8 cellular contexts compared by ENCODE assay signal in genomic region chr5:296954-297353, GRCh38. TPM values are rescaled to one million over a fixed set of nuclear protein-coding genes. Genes with fewer than 3 reads are reported as not detected.
DNase-seq lines count a peak whose midpoint lies in the region; ATAC-seq and TF ChIP-seq lines count a peak whose summit lies in the region.
"Not testable (repeated sequence)": the region's sequence is repeated elsewhere in the genome, so short reads cannot be mapped to it uniquely, and the experiment has no call there.

No MANE protein-coding gene starts in this region.

- in situ Hi-C loops in IMR-90 (cut with MboI; ENCODE audit: low sequenced_read_pairs); Panc1 (cut with HindIII; ENCODE audit: low pct_unique_long_range_greater_than_20kb, low sequenced_read_pairs): not testable (repeated sequence)

- DNase-seq in IMR-90 (peak; percentile 97), choroid plexus epithelial cell (ENCODE audit: low read depth) (peak; percentile 87), left lung (peak in 1 of 2 donors; percentile 34)
- DNase-seq in Panc1 (ENCODE audit: low read depth, low spot score): not testable (repeated sequence)
- DNase-seq in activated CD4-positive, alpha-beta T cell treated with anti-CD3 and anti-CD28 coated beads for 36 hours: peak; percentile 32

- H3K4ac ChIP-seq in IMR-90 (ENCODE audit: low read depth, low read length): not testable (repeated sequence)

- not testable (repeated sequence) for H2BK20ac ChIP-seq in IMR-90 (ENCODE audit: low read depth, low read length)

- H3K79me1 ChIP-seq in IMR-90 (ENCODE audit: low read depth in 1 of 2, low read length in 2 of 2): peaks cover 12 to 40% of the 10 kb centered on the region in 2 experiments

- not testable (repeated sequence) for H3K36me3 Mint-ChIP-seq in activated CD4-positive, alpha-beta T cell treated with anti-CD3 and anti-CD28 coated beads for 36 hours (ENCODE audit: low read depth); activated naive CD8-positive, alpha-beta T cell
- H3K36me3 Mint-ChIP-seq in stimulated activated memory B cell treated with anti-CD40 and anti-IgM and Interleukin-4, amounts not matched to agents 10 μg/mL and 1 μg/mL and 100 μg/mL, for 72 hours: peaks cover 31% of the 10 kb centered on the region

- peak; percentile 97 for ATAC-seq in IMR-90 (ENCODE audit: low read depth)
- peak; percentile 56 for ATAC-seq in Panc1
- ATAC-seq in activated CD4-positive, alpha-beta T cell treated with anti-CD3 and anti-CD28 coated beads for 36 hours: peak; percentile 89
- peak; percentile 74 for ATAC-seq in left lung
- ATAC-seq in stimulated activated memory B cell treated with anti-CD40 and anti-IgM and Interleukin-4, amounts not matched to agents 10 μg/mL and 1 μg/mL and 100 μg/mL, for 72 hours: peak; percentile 45

- H3K9me1 ChIP-seq in IMR-90 (ENCODE audit: insufficient read depth, low read length): not testable (repeated sequence)

- H3K27ac ChIP-seq in BLaER1 treated with 17β-estradiol and CSF1 and Interleukin-3, amounts not matched to agents 10 nM and 100 nM; IMR-90 (ENCODE audit: insufficient read depth, low read length); Panc1 (ENCODE audit: low read length); left lung: not testable (repeated sequence)

- H3K23ac ChIP-seq in IMR-90 (ENCODE audit: low read depth, low read length): not testable (repeated sequence)

- H3K4me2 ChIP-seq in BLaER1 treated with 17β-estradiol and CSF1 and Interleukin-3, amounts not matched to agents 10 nM and 100 nM: peak overlapping the region; percentile 54 to 76 (median 68)
- not testable (repeated sequence) for H3K4me2 ChIP-seq in IMR-90 (ENCODE audit: low read depth, low read length)

- not testable (repeated sequence) for H2BK120ac ChIP-seq in IMR-90 (ENCODE audit: low read depth, low read length)

- not testable (repeated sequence) for H3K27me3 ChIP-seq in BLaER1 treated with 17β-estradiol and CSF1 and Interleukin-3, amounts not matched to agents 10 nM and 100 nM; IMR-90 (ENCODE audit: control insufficient read depth, insufficient read depth, low read length); Panc1 (ENCODE audit: control insufficient read depth, insufficient read depth, low read length); left lung

- H3K14ac ChIP-seq in IMR-90 (replicated peaks; ENCODE audit: low read depth, low read length): not testable (repeated sequence)

- H4K20me1 ChIP-seq in BLaER1 treated with 17β-estradiol and CSF1 and Interleukin-3, amounts not matched to agents 10 nM and 100 nM: peaks cover 55 to 88% (median 70%) of the 10 kb centered on the region in 11 experiments
- peaks cover 76% of the 10 kb centered on the region for H4K20me1 ChIP-seq in IMR-90 (ENCODE audit: insufficient read depth, low read length)

- not testable (repeated sequence) for H3K4me3 ChIP-seq in BLaER1 treated with 17β-estradiol and CSF1 and Interleukin-3, amounts not matched to agents 10 nM and 100 nM; IMR-90 (ENCODE audit: insufficient read depth, low read depth, low read length); Panc1 (ENCODE audit: low read depth in 2 of 2, low read length in 2 of 2); choroid plexus epithelial cell (ENCODE audit: low read depth, low read length); left lung

- not testable (repeated sequence) for H3K4me3 Mint-ChIP-seq in activated CD4-positive, alpha-beta T cell treated with anti-CD3 and anti-CD28 coated beads for 36 hours; stimulated activated memory B cell treated with anti-CD40 and anti-IgM and Interleukin-4, amounts not matched to agents 10 μg/mL and 1 μg/mL and 100 μg/mL, for 72 hours
- peak overlapping the region; percentile 60 for H3K4me3 Mint-ChIP-seq in activated naive CD8-positive, alpha-beta T cell

- not testable (repeated sequence) for BruUV-seq in IMR-90 (replicated peaks; lab: Mats Ljungman, UMichigan); Panc1 (replicated peaks; lab: Mats Ljungman, UMichigan)

- H4K91ac ChIP-seq in IMR-90 (ENCODE audit: insufficient read depth, low read depth, low read length): not testable (repeated sequence)

- H2AK5ac ChIP-seq in IMR-90 (ENCODE audit: low read depth, low read length): not testable (repeated sequence)

- not testable (repeated sequence) for TF ChIP-seq POLR2A in IMR-90 (IDR thresholded peaks at IDR 0.05; ENCODE audit: low read depth, low read length)

- intact Hi-C loops in IMR-90 (cut with micrococcal nuclease); Panc1 (cut with micrococcal nuclease; ENCODE audit: unreplicated experiment); activated CD4-positive, alpha-beta T cell treated with anti-CD3 and anti-CD28 coated beads for 36 hours (cut with DNase I, micrococcal nuclease); left lung (cut with DNase I): not testable (repeated sequence)

- CTCF ChIA-PET in IMR-90 (lab: Yijun Ruan, JAX); Panc1 (lab: Charles Lee); activated CD4-positive, alpha-beta T cell treated with anti-CD3 and anti-CD28 coated beads for 36 hours (lab: Charles Lee): not testable (repeated sequence)

- not testable (repeated sequence) for H2AFZ ChIP-seq in IMR-90 (replicated peaks; ENCODE audit: low read length, poor library complexity)

- H3K4me1 Mint-ChIP-seq in activated CD4-positive, alpha-beta T cell treated with anti-CD3 and anti-CD28 coated beads for 36 hours: peaks cover 31% of the 10 kb centered on the region
- peaks cover 38% of the 10 kb centered on the region for H3K4me1 Mint-ChIP-seq in activated naive CD8-positive, alpha-beta T cell (ENCODE audit: low read depth)
- peaks cover 30% of the 10 kb centered on the region for H3K4me1 Mint-ChIP-seq in stimulated activated memory B cell treated with anti-CD40 and anti-IgM and Interleukin-4, amounts not matched to agents 10 μg/mL and 1 μg/mL and 100 μg/mL, for 72 hours

- H3K56ac ChIP-seq in IMR-90 (ENCODE audit: extremely low read depth, insufficient read depth, low read length): not testable (repeated sequence)

- not testable (repeated sequence) for H2BK5ac ChIP-seq in IMR-90 (ENCODE audit: low read depth, low read length, poor library complexity, severe bottlenecking)

- not testable (repeated sequence) for H3K9ac ChIP-seq in BLaER1 treated with 17β-estradiol and CSF1 and Interleukin-3, amounts not matched to agents 10 nM and 100 nM; IMR-90 (ENCODE audit: low read depth, low read length)

- POLR2A ChIA-PET in IMR-90 (lab: Charles Lee; ENCODE audit: unreplicated experiment); Panc1 (lab: Charles Lee); activated CD4-positive, alpha-beta T cell treated with anti-CD3 and anti-CD28 coated beads for 36 hours (lab: Charles Lee): not testable (repeated sequence)

- H3K18ac ChIP-seq in IMR-90 (ENCODE audit: low read depth, low read length): not testable (repeated sequence)

- WGBS in IMR-90 (ENCODE audit: extremely low coverage in 2 of 2, insufficient read length in 1 of 2), 2 experiments: no CpG with 5 or more reads among the region's 16 CpGs

- not testable (repeated sequence) for H4K5ac ChIP-seq in IMR-90 (ENCODE audit: low read depth, low read length)

- H2BK15ac ChIP-seq in IMR-90 (ENCODE audit: low read depth, low read length): not testable (repeated sequence)

- not testable (repeated sequence) for H4K8ac ChIP-seq in IMR-90 (ENCODE audit: low read depth in 2 of 2, low read length in 2 of 2)

- dilution Hi-C loops in IMR-90 (cut with HindIII; ENCODE audit: low sequenced_read_pairs, unreplicated experiment): not testable (repeated sequence)

- not testable (repeated sequence) for H2AK9ac ChIP-seq in IMR-90 (replicated peaks; ENCODE audit: low read depth, low read length, poor library complexity)

- not testable (repeated sequence) for H3K9me3 Mint-ChIP-seq in activated CD4-positive, alpha-beta T cell treated with anti-CD3 and anti-CD28 coated beads for 36 hours (ENCODE audit: low read depth); activated naive CD8-positive, alpha-beta T cell (ENCODE audit: low read depth); stimulated activated memory B cell treated with anti-CD40 and anti-IgM and Interleukin-4, amounts not matched to agents 10 μg/mL and 1 μg/mL and 100 μg/mL, for 72 hours

- not testable (repeated sequence) for H3K27me3 Mint-ChIP-seq in activated CD4-positive, alpha-beta T cell treated with anti-CD3 and anti-CD28 coated beads for 36 hours; activated naive CD8-positive, alpha-beta T cell; stimulated activated memory B cell treated with anti-CD40 and anti-IgM and Interleukin-4, amounts not matched to agents 10 μg/mL and 1 μg/mL and 100 μg/mL, for 72 hours

- TF ChIP-seq RAD21 in IMR-90 (IDR thresholded peaks at IDR 0.05; ENCODE audit: low read length): not testable (repeated sequence)

- H3K36me3 ChIP-seq in BLaER1 treated with 17β-estradiol and CSF1 and Interleukin-3, amounts not matched to agents 10 nM and 100 nM: peaks cover 10 to 32% (median 20%) of the 10 kb centered on the region in 11 experiments
- not testable (repeated sequence) for H3K36me3 ChIP-seq in IMR-90 (ENCODE audit: control insufficient read depth, insufficient read depth, low read length); Panc1 (ENCODE audit: control insufficient read depth, insufficient read depth, low read length)
- H3K36me3 ChIP-seq in left lung: peaks cover 0 to 10% of the 10 kb centered on the region in 2 donors

- peaks cover 17 to 42% (median 23%) of the 10 kb centered on the region in 10 experiments for H3K4me1 ChIP-seq in BLaER1 treated with 17β-estradiol and CSF1 and Interleukin-3, amounts not matched to agents 10 nM and 100 nM
- H3K4me1 ChIP-seq in IMR-90 (ENCODE audit: control insufficient read depth, insufficient read depth, low read length); Panc1 (ENCODE audit: control insufficient read depth, insufficient read depth, low read length); left lung: not testable (repeated sequence)

- not testable (repeated sequence) for H3K27ac Mint-ChIP-seq in activated CD4-positive, alpha-beta T cell treated with anti-CD3 and anti-CD28 coated beads for 36 hours; activated naive CD8-positive, alpha-beta T cell; stimulated activated memory B cell treated with anti-CD40 and anti-IgM and Interleukin-4, amounts not matched to agents 10 μg/mL and 1 μg/mL and 100 μg/mL, for 72 hours

- not testable (repeated sequence) for TF ChIP-seq CTCF in IMR-90 (conservative IDR thresholded peaks at IDR 0.05; ENCODE audit: low read depth, low read length); Panc1 (IDR thresholded peaks at IDR 0.05); choroid plexus epithelial cell (conservative IDR thresholded peaks at IDR 0.05; ENCODE audit: low read depth, low read length); left lung (IDR thresholded peaks at IDR 0.05)

- peaks cover 0 to 28% (median 20%) of the 10 kb centered on the region in 11 experiments; a peak in 20 of 22 replicates for H3K9me3 ChIP-seq in BLaER1 treated with 17β-estradiol and CSF1 and Interleukin-3, amounts not matched to agents 10 nM and 100 nM (replicated peaks in 1 of 11)
- H3K9me3 ChIP-seq in IMR-90 (ENCODE audit: control insufficient read depth, insufficient read depth, low read length); Panc1 (ENCODE audit: control insufficient read depth, insufficient read depth, low read depth, low read length); left lung: not testable (repeated sequence)

RNA-seq across cellular contexts. Expression of gene AHRR, which starts 24.6 kb away (rescaled TPM):
- total RNA-seq in IMR-90 (2012; rRNA removed) (15.6 and 16.7 TPM in 2 replicates), Panc1 (2021; ENCODE audit: unreplicated experiment) (23.6 TPM), left lung (1 to 10 TPM in 1 of 2 donors, under 1 TPM in 1; 0.32 to 5.5 TPM)
- polyA plus RNA-seq in IMR-90 (2012; rRNA removed): 36.1 and 37.1 TPM in 2 replicates
- polyA plus RNA-seq in IMR-90 (2012; cell fraction: cytosol; rRNA removed): 24.9 and 33.9 TPM in 2 replicates
- polyA plus RNA-seq in IMR-90 (2012; cell fraction: nucleus; rRNA removed; ENCODE audit: low replicate concordance): 77.0 and 141 TPM in 2 replicates
- polyA plus RNA-seq in Panc1 (2012; ENCODE audit: insufficient read length): 29.3 TPM
- total RNA-seq in activated CD4-positive, alpha-beta T cell treated with anti-CD3 and anti-CD28 coated beads for 36 hours: 10 to 100 TPM; 15.1 to 20.5 TPM

RNA-seq across cellular contexts. Expression of gene PDCD6, which starts 25.5 kb away (rescaled TPM):
- total RNA-seq in IMR-90 (2012; rRNA removed): 158 and 168 TPM in 2 replicates
- 198 and 212 TPM in 2 replicates for polyA plus RNA-seq in IMR-90 (2012; rRNA removed)
- 189 and 290 TPM in 2 replicates for polyA plus RNA-seq in IMR-90 (2012; cell fraction: cytosol; rRNA removed)
- polyA plus RNA-seq in IMR-90 (2012; cell fraction: nucleus; rRNA removed; ENCODE audit: low replicate concordance): 198 and 241 TPM in 2 replicates
- total RNA-seq in Panc1 (2021; ENCODE audit: unreplicated experiment): 148 TPM
- polyA plus RNA-seq in Panc1 (2012; ENCODE audit: insufficient read length): 249 TPM
- total RNA-seq in activated CD4-positive, alpha-beta T cell treated with anti-CD3 and anti-CD28 coated beads for 36 hours: 10 to 100 TPM; 69.5 to 91.6 TPM
- total RNA-seq in left lung: 10 to 100 TPM; 80.2 to 85.3 TPM

Comparison
In these comparisons a context has a peak if more than half of its experiments do, and no peak if none do; other contexts are left out.
1. ATAC-seq: peak in every context shown above with its lines; median percentile 97 in IMR-90; 89 in activated CD4-positive, alpha-beta T cell treated with anti-CD3 and anti-CD28 coated beads for 36 hours; 74 in left lung; 56 in Panc1; 45 in stimulated activated memory B cell treated with anti-CD40 and anti-IgM and Interleukin-4, amounts not matched to agents 10 μg/mL and 1 μg/mL and 100 μg/mL, for 72 hours.